Comparison of ENCODE assay signal across 1 cellular context in the genomic region with DNA sequence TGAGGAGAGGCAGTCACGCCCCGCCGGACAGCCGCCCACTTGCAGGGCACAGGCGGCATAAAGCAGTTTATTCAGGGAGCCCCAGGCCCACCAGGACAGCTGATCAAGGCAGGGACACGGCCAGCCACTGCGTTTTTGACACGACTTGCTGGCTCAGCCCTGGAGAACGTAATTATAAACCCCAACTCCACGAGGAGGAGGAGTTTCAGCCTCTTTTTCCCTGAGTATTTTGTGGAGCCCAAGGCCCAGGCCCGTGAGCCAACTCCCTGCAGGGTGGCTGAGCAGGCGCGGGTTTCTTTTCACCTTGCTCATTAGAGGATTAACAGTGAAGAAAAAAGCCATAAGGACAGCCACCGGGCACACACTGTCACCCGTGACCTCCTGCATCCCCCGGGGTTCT.
TF ChIP-seq lines count a peak whose summit lies in the region.

No MANE protein-coding gene starts in this region.

TF ChIP-seq in GM23338, 12 proteins besides CTCF, POLR2A, EP300 and RAD21 (continued from another document):
- TF ChIP-seq, protein P1, sequence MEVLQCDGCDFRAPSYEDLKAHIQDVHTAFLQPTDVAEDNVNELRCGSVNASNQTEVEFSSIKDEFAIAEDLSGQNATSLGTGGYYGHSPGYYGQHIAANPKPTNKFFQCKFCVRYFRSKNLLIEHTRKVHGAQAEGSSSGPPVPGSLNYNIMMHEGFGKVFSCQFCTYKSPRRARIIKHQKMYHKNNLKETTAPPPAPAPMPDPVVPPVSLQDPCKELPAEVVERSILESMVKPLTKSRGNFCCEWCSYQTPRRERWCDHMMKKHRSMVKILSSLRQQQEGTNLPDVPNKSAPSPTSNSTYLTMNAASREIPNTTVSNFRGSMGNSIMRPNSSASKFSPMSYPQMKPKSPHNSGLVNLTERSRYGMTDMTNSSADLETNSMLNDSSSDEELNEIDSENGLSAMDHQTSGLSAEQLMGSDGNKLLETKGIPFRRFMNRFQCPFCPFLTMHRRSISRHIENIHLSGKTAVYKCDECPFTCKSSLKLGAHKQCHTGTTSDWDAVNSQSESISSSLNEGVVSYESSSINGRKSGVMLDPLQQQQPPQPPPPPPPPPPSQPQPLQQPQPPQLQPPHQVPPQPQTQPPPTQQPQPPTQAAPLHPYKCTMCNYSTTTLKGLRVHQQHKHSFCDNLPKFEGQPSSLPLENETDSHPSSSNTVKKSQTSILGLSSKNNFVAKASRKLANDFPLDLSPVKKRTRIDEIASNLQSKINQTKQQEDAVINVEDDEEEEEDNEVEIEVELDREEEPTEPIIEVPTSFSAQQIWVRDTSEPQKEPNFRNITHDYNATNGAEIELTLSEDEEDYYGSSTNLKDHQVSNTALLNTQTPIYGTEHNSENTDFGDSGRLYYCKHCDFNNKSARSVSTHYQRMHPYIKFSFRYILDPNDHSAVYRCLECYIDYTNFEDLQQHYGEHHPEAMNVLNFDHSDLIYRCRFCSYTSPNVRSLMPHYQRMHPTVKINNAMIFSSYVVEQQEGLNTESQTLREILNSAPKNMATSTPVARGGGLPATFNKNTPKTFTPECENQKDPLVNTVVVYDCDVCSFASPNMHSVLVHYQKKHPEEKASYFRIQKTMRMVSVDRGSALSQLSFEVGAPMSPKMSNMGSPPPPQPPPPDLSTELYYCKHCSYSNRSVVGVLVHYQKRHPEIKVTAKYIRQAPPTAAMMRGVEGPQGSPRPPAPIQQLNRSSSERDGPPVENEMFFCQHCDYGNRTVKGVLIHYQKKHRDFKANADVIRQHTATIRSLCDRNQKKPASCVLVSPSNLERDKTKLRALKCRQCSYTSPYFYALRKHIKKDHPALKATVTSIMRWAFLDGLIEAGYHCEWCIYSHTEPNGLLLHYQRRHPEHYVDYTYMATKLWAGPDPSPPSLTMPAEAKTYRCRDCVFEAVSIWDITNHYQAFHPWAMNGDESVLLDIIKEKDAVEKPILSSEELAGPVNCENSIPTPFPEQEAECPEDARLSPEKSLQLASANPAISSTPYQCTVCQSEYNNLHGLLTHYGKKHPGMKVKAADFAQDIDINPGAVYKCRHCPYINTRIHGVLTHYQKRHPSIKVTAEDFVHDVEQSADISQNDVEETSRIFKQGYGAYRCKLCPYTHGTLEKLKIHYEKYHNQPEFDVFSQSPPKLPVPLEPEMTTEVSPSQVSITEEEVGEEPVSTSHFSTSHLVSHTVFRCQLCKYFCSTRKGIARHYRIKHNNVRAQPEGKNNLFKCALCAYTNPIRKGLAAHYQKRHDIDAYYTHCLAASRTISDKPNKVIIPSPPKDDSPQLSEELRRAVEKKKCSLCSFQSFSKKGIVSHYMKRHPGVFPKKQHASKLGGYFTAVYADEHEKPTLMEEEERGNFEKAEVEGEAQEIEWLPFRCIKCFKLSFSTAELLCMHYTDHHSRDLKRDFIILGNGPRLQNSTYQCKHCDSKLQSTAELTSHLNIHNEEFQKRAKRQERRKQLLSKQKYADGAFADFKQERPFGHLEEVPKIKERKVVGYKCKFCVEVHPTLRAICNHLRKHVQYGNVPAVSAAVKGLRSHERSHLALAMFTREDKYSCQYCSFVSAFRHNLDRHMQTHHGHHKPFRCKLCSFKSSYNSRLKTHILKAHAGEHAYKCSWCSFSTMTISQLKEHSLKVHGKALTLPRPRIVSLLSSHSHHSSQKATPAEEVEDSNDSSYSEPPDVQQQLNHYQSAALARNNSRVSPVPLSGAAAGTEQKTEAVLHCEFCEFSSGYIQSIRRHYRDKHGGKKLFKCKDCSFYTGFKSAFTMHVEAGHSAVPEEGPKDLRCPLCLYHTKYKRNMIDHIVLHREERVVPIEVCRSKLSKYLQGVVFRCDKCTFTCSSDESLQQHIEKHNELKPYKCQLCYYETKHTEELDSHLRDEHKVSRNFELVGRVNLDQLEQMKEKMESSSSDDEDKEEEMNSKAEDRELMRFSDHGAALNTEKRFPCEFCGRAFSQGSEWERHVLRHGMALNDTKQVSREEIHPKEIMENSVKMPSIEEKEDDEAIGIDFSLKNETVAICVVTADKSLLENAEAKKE (CRISPR knock-in tag; IDR thresholded peaks at IDR 0.05), result no peak
- TF ChIP-seq EZH2 (IDR thresholded peaks at IDR 0.05; ENCODE audit: low read depth, unreplicated experiment), result no peak
- no peak for TF ChIP-seq ZNF331 (CRISPR knock-in tag; IDR thresholded peaks at IDR 0.05; ENCODE audit: low read depth)
